15 cellular contexts compared by ENCODE assay signal in the genomic region with DNA sequence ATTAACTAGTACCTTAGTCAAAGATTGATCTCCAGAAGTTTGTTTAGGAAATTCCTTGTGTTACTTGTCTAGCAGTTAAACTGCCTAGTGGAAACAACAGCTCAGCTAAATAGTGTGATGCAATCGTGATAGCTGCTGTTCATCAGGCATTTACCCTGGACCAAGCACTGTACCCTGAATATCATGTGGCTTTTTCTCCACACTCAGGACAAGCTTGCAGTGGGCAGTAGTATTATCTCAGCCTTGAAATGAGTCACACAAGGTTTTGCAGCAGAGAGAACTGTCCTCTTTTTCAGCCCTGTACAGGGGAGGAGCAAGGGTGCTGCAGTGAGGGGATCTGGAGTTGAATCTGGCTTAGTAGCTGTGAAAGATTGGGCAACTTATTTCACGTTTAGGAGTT.
DNase-seq lines count a peak whose midpoint lies in the region; TF ChIP-seq lines count a peak whose summit lies in the region.
"Had no signal": no experiment of that assay in that cellular context is flagged by ENCODE, and none has a peak within 500 bp of the region (broad histone marks: within the 10 kb centered on the region; RNA-seq: fewer than 3 reads in every experiment).

No MANE protein-coding gene starts in this region.

- H3K27ac ChIP-seq in smooth muscle cell (ENCODE audit: low read depth) (peak overlapping the region; percentile 92), Karpas-422 (ENCODE audit: low read length) (no peak overlapping the region), neuronal stem cell (replicated peaks; ENCODE audit: low read length) (no peak overlapping the region)

- no peak overlapping the region for H3K27ac Mint-ChIP-seq in HFFc6
- H3K27ac Mint-ChIP-seq in progenitor cell of endocrine pancreas: no peak overlapping the region
- H3K27ac Mint-ChIP-seq: activated naive CD8-positive, alpha-beta T cell; endodermal cell; immature natural killer cell; T-helper 1 cell treated with Interleukin-12 subunit alpha and Interleukin-12 subunit beta and Interleukin-4 antibody, amounts not matched to agents 30 μg/mL and 1 μg/mL, for 36 hours had no signal

- H3K9me3 Mint-ChIP-seq in HFFc6 (no peaks in the 10 kb centered on the region), progenitor cell of endocrine pancreas (ENCODE audit: low read depth) (no peaks in the 10 kb centered on the region)
- H3K9me3 Mint-ChIP-seq: endodermal cell; T-helper 1 cell treated with Interleukin-12 subunit alpha and Interleukin-12 subunit beta and Interleukin-4 antibody, amounts not matched to agents 30 μg/mL and 1 μg/mL, for 36 hours had no signal

- H3K79me1 ChIP-seq in neuronal stem cell (ENCODE audit: low read depth, low read length): no peaks in the 10 kb centered on the region

- H4K20me1 ChIP-seq in smooth muscle cell (ENCODE audit: low read depth): no peaks in the 10 kb centered on the region
- H4K20me1 ChIP-seq in Karpas-422 (ENCODE audit: insufficient read depth, low read depth, low read length): no peaks in the 10 kb centered on the region

- no peak overlapping the region for H3K4me3 ChIP-seq in smooth muscle cell
- H3K4me3 ChIP-seq in Karpas-422 (ENCODE audit: low read length): no peak overlapping the region
- H3K4me3 ChIP-seq in neuronal stem cell (ENCODE audit: low read length in 2 of 2): no peak overlapping the region

- H3K79me2 ChIP-seq in smooth muscle cell (ENCODE audit: low read depth) (no peaks in the 10 kb centered on the region), Karpas-422 (ENCODE audit: low read length) (no peaks in the 10 kb centered on the region)

- no peak overlapping the region for H2AK5ac ChIP-seq in neuronal stem cell (ENCODE audit: low read depth, low read length)

- no peak for TF ChIP-seq CTCF in HFFc6 (IDR thresholded peaks at IDR 0.05)
- no peak for TF ChIP-seq CTCF in smooth muscle cell (IDR thresholded peaks at IDR 0.05; ENCODE audit: borderline replicate concordance, insufficient read depth, poor library complexity, severe bottlenecking)
- TF ChIP-seq CTCF in progenitor cell of endocrine pancreas (IDR thresholded peaks at IDR 0.05; ENCODE audit: unreplicated experiment): no peak

- no peak overlapping the region for H3K4ac ChIP-seq in neuronal stem cell (ENCODE audit: low read length)

- H2BK15ac ChIP-seq in neuronal stem cell (ENCODE audit: low read length): no peak overlapping the region

- no peak overlapping the region for H3K23ac ChIP-seq in neuronal stem cell (ENCODE audit: low read depth, low read length, poor library complexity)

- H3K4me1 Mint-ChIP-seq in HFFc6 (ENCODE audit: low read depth) (no peaks in the 10 kb centered on the region), progenitor cell of endocrine pancreas (ENCODE audit: low read depth) (peaks cover 8% of the 10 kb centered on the region)
- H3K4me1 Mint-ChIP-seq: immature natural killer cell had no signal

- no peak overlapping the region for H4K91ac ChIP-seq in neuronal stem cell (ENCODE audit: low read depth, low read length, poor library complexity)

- no peak overlapping the region for H3K18ac ChIP-seq in neuronal stem cell (ENCODE audit: low read length)

- WGBS in smooth muscle cell (ENCODE audit: low lambda C conversion rate): 2% methylated on average over 2 of the region's 2 CpGs
- WGBS in neuronal stem cell (ENCODE audit: extremely low coverage in 2 of 2, insufficient read length in 2 of 2, insufficient replicate concordance in 1 of 2), 2 donors: no CpG with 5 or more reads among the region's 2 CpGs

- no peak overlapping the region for H4K8ac ChIP-seq in neuronal stem cell (ENCODE audit: low read depth, low read length)

- H2BK12ac ChIP-seq in neuronal stem cell (ENCODE audit: low read length): no peak overlapping the region

- H3K36me3 ChIP-seq in smooth muscle cell (ENCODE audit: low read depth): no peaks in the 10 kb centered on the region
- no peaks in the 10 kb centered on the region for H3K36me3 ChIP-seq in Karpas-422 (ENCODE audit: insufficient read depth, low read length)
- no peaks in the 10 kb centered on the region for H3K36me3 ChIP-seq in neuronal stem cell (replicated peaks in 1 of 2; ENCODE audit: control insufficient read depth in 2 of 2, insufficient read depth in 2 of 2, low read length in 2 of 2)

- H3K4me3 Mint-ChIP-seq in HFFc6: no peak overlapping the region
- H3K4me3 Mint-ChIP-seq in progenitor cell of endocrine pancreas (ENCODE audit: low read depth): no peak overlapping the region
- H3K4me3 Mint-ChIP-seq: activated naive CD8-positive, alpha-beta T cell; endodermal cell; immature natural killer cell; T-helper 1 cell treated with Interleukin-12 subunit alpha and Interleukin-12 subunit beta and Interleukin-4 antibody, amounts not matched to agents 30 μg/mL and 1 μg/mL, for 36 hours had no signal

- H2BK120ac ChIP-seq in neuronal stem cell (ENCODE audit: low read depth, low read length): no peak overlapping the region

- DNase-seq in HFFc6: peak; percentile 0
- peak; percentile 97 for DNase-seq in RPMI7951 (ENCODE audit: low read depth)
- DNase-seq in fibroblast of the conjunctiva (ENCODE audit: low read depth): peak; percentile 43
- DNase-seq in smooth muscle cell (lab: John Stamatoyannopoulos, UW; ENCODE audit: unreplicated experiment): peak; percentile 20
- no peak for DNase-seq in Karpas-422
- no peak for DNase-seq in neuronal stem cell (ENCODE audit: low spot score)
- no peak for DNase-seq in progenitor cell of endocrine pancreas (ENCODE audit: low spot score, unreplicated experiment)
- DNase-seq: activated CD8-positive, alpha-beta memory T cell treated with anti-CD3 and anti-CD28 coated beads for 24 hours; DND-41; endodermal cell; immature natural killer cell; NCI-H526; nucleus accumbens had no signal

- H3F3A ChIP-seq in smooth muscle cell (ENCODE audit: low read depth): peaks cover 3% of the 10 kb centered on the region

- no peaks in the 10 kb centered on the region for H3K27me3 ChIP-seq in smooth muscle cell (ENCODE audit: low read depth)
- H3K27me3 ChIP-seq in Karpas-422 (ENCODE audit: low read length): no peaks in the 10 kb centered on the region
- H3K27me3 ChIP-seq in neuronal stem cell (ENCODE audit: control insufficient read depth in 3 of 3, insufficient read depth in 3 of 3, low read depth in 1 of 3, low read length in 3 of 3): peaks cover 0 to 7% (median 0%) of the 10 kb centered on the region in 3 experiments

- no peak overlapping the region for H2BK5ac ChIP-seq in neuronal stem cell (ENCODE audit: low read length)

- no peaks in the 10 kb centered on the region for H3K9me2 ChIP-seq in Karpas-422 (replicated peaks; ENCODE audit: insufficient read depth, low read length)

- no peak overlapping the region for H2AFZ ChIP-seq in smooth muscle cell (ENCODE audit: low read depth)
- H2AFZ ChIP-seq in Karpas-422 (ENCODE audit: low read length): no peak overlapping the region
- H2AFZ ChIP-seq in neuronal stem cell (ENCODE audit: low read length): no peak overlapping the region

- H3K9me3 ChIP-seq in smooth muscle cell (replicated peaks; ENCODE audit: low read depth) (no peaks in the 10 kb centered on the region), Karpas-422 (ENCODE audit: low read length) (no peaks in the 10 kb centered on the region), neuronal stem cell (replicated peaks in 1 of 2; ENCODE audit: control insufficient read depth in 2 of 2, insufficient read depth in 1 of 2, low read depth in 1 of 2, low read length in 2 of 2) (no peaks in the 10 kb centered on the region)

- H3K4me1 ChIP-seq in smooth muscle cell (ENCODE audit: low read depth) (peaks cover 4% of the 10 kb centered on the region), Karpas-422 (ENCODE audit: low read length) (no peaks in the 10 kb centered on the region), neuronal stem cell (ENCODE audit: control insufficient read depth in 2 of 2, insufficient read depth in 1 of 2, low read depth in 1 of 2, low read length in 2 of 2) (no peaks in the 10 kb centered on the region)

- H3K27me3 Mint-ChIP-seq in HFFc6 (ENCODE audit: insufficient read depth): no peaks in the 10 kb centered on the region; the same call in 1 of the 2 replicates
- H3K27me3 Mint-ChIP-seq in progenitor cell of endocrine pancreas: peaks cover 34% of the 10 kb centered on the region

- peak overlapping the region; percentile 48 for H3K4me2 ChIP-seq in smooth muscle cell
- H3K4me2 ChIP-seq in Karpas-422 (ENCODE audit: low read depth, low read length, poor library complexity, severe bottlenecking): no peak overlapping the region
- H3K4me2 ChIP-seq in neuronal stem cell (ENCODE audit: insufficient read depth, low read length, poor library complexity, severe bottlenecking): no peak overlapping the region

- H3K36me3 Mint-ChIP-seq in HFFc6 (ENCODE audit: low read depth) (no peaks in the 10 kb centered on the region), progenitor cell of endocrine pancreas (ENCODE audit: insufficient read depth) (no peaks in the 10 kb centered on the region)
- H3K36me3 Mint-ChIP-seq: activated naive CD8-positive, alpha-beta T cell; immature natural killer cell had no signal

- H3K14ac ChIP-seq in neuronal stem cell (ENCODE audit: low read length): no peak overlapping the region

- H3K9ac ChIP-seq in smooth muscle cell (ENCODE audit: low read depth) (peak overlapping the region; percentile 36), Karpas-422 (ENCODE audit: low read length) (no peak overlapping the region), neuronal stem cell (ENCODE audit: low read depth, low read length, poor library complexity) (no peak overlapping the region)

Comparison
In these comparisons a context has a peak if more than half of its experiments do, and no peak if none do; other contexts are left out.
1. DNase-seq: peak in HFFc6 (single experiment), RPMI7951 (single experiment), fibroblast of the conjunctiva (single experiment) and smooth muscle cell (single experiment); none in Karpas-422 (single experiment), neuronal stem cell (single experiment) and progenitor cell of endocrine pancreas (single experiment).